ENCODE assay signal across 9 cellular contexts in genomic region chr2:47225061-47225783, GRCh38. TPM values are rescaled to one million over a fixed set of nuclear protein-coding genes. Genes with fewer than 3 reads are reported as not detected.
A peak's percentile ranks its signal among the peaks of the same experiment; 100 is the strongest.
DNase-seq lines count a peak whose midpoint lies in the region; ATAC-seq and TF ChIP-seq lines count a peak whose summit lies in the region.
"Had no signal": no experiment of that assay in that cellular context is flagged by ENCODE, and none has a peak within 500 bp of the region (broad histone marks: within the 10 kb centered on the region; RNA-seq: fewer than 3 reads in every experiment).

No MANE protein-coding gene starts in this region.

- no peaks in the 10 kb centered on the region for H3K36me3 ChIP-seq in heart right ventricle
- H3K36me3 ChIP-seq in testis (ENCODE audit: low read depth, missing control alignments) = no peaks in the 10 kb centered on the region

- TF ChIP-seq CTCF in heart right ventricle (IDR thresholded peaks at IDR 0.05) (no peak), testis (IDR thresholded peaks at IDR 0.05) (no peak)

- ATAC-seq in heart right ventricle = peak; percentile 77 to 96 (median 88)

- TF ChIP-seq POLR2A in testis (IDR thresholded peaks at IDR 0.05) = no peak

- no peaks in the 10 kb centered on the region for H3K27me3 ChIP-seq in heart right ventricle
- no peaks in the 10 kb centered on the region for H3K27me3 ChIP-seq in testis

- no peak overlapping the region for H3K4me3 ChIP-seq in heart right ventricle
- no peak overlapping the region for H3K4me3 ChIP-seq in testis
- H3K4me3 ChIP-seq: skin epidermis had no signal

- H3K9me3 ChIP-seq in heart right ventricle (no peaks in the 10 kb centered on the region), testis (no peaks in the 10 kb centered on the region)

- peak; percentile 35 for DNase-seq in HuH-7 (ENCODE audit: low spot score)
- peak; percentile 45 for DNase-seq in SK-N-DZ (ENCODE audit: low spot score)
- peak; percentile 75 to 82 for DNase-seq in heart right ventricle
- peak; percentile 33 for DNase-seq in testis
- DNase-seq in activated naive CD4-positive, alpha-beta T cell treated with anti-CD3 and anti-CD28 coated beads, Interleukin-2, amount 50 U/mL, for 16 hours = no peak
- no peak for DNase-seq in 8988T
- no peak for DNase-seq in activated CD8-positive, alpha-beta memory T cell treated with anti-CD3 and anti-CD28 coated beads, Interleukin-2, amount 50 U/mL, for 48 hours
- DNase-seq in activated T-cell treated with anti-CD3 and anti-CD28 coated beads, Interleukin-2, amount 50 U/mL, for 1 hour = no peak

- H3K27ac ChIP-seq in heart right ventricle (peak overlapping the region in 3 of 10 donors; percentile 22 to 63 (median 37)), testis (no peak overlapping the region)
- H3K27ac ChIP-seq: skin epidermis had no signal

- 39 to 48% methylated on average over 8 of the region's 8 CpGs for WGBS in heart right ventricle, 2 donors
- 67 to 74% methylated on average over 7 to 8 of the region's 8 CpGs for WGBS in testis, 2 donors

- H3K4me1 ChIP-seq in heart right ventricle (peaks cover 9 to 33% (median 28%) of the 10 kb centered on the region in 9 donors), testis (peaks cover 3% of the 10 kb centered on the region)

- intact Hi-C loops in heart right ventricle (cut with DNase I) (no loop called here), testis (cut with DNase I; ENCODE audit: low total_unique reads) (no loop called here)

RNA-seq across cellular contexts. Expression of gene CALM2, which starts 48.9 kb away (rescaled TPM):
- 1,110 and 1,253 TPM in 2 replicates for polyA plus RNA-seq in SK-N-DZ (2014; cell fraction: cytosol; rRNA removed)
- polyA plus RNA-seq in SK-N-DZ (2014; cell fraction: nucleus; rRNA removed) = 583 and 964 TPM in 2 replicates
- 100 to 1,000 TPM; 364 to 750 (median 453) TPM for total RNA-seq in heart right ventricle
- 100 to 1,000 TPM; 362 to 367 TPM for polyA plus RNA-seq in heart right ventricle
- 100 to 1,000 TPM; 610 to 654 TPM for total RNA-seq in testis
- polyA plus RNA-seq in testis (ENCODE audit: insufficient read depth, low read depth, low replicate concordance) = 1,336 TPM

Comparison
In these comparisons a context has a peak if more than half of its experiments do, and no peak if none do; other contexts are left out.
1. DNase-seq: peak in HuH-7 (single experiment), SK-N-DZ (single experiment), heart right ventricle (2 of 2) and testis (single experiment); none in activated naive CD4-positive, alpha-beta T cell treated with anti-CD3 and anti-CD28 coated beads, Interleukin-2, amount 50 U/mL, for 16 hours (single experiment), 8988T (single experiment), activated CD8-positive, alpha-beta memory T cell treated with anti-CD3 and anti-CD28 coated beads, Interleukin-2, amount 50 U/mL, for 48 hours (single experiment) and activated T-cell treated with anti-CD3 and anti-CD28 coated beads, Interleukin-2, amount 50 U/mL, for 1 hour (single experiment).